1 cellular context compared by ENCODE assay signal in the genomic region with DNA sequence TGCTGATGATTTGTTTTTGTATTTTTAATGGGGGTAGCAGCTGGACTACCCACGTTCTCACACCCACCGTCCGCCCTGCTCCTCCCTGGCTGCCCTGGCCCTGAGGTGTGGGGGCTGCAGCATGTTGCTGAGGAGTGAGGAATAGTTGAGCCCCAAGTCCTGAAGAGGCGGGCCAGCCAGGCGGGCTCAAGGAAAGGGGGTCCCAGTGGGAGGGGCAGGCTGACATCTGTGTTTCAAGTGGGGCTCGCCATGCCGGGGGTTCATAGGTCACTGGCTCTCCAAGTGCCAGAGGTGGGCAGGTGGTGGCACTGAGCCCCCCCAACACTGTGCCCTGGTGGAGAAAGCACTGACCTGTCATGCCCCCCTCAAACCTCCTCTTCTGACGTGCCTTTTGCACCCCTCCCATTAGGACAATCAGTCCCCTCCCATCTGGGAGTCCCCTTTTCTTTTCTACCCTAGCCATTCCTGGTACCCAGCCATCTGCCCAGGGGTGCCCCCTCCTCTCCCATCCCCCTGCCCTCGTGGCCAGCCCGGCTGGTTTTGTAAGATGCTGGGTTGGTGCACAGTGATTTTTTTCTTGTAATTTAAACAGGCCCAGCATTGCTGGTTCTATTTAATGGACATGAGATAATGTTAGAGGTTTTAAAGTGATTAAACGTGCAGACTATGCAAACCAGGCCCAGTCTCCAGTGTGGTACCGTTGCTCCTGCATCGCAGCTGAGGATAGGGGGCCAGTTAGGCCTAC.
TF ChIP-seq lines count a peak whose summit lies in the region.

No MANE protein-coding gene starts in this region.

TF ChIP-seq in SK-N-SH, 30 proteins besides CTCF, POLR2A, EP300 and RAD21 (continued from another document):
- TF ChIP-seq, protein P1, sequence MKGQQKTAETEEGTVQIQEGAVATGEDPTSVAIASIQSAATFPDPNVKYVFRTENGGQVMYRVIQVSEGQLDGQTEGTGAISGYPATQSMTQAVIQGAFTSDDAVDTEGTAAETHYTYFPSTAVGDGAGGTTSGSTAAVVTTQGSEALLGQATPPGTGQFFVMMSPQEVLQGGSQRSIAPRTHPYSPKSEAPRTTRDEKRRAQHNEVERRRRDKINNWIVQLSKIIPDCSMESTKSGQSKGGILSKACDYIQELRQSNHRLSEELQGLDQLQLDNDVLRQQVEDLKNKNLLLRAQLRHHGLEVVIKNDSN (IDR thresholded peaks at IDR 0.05; ENCODE audit: borderline replicate concordance, low read depth) = no peak
TF ChIP-seq in SK-N-SH: peak in this region for 0.
